ENCODE assay signal across 10 cellular contexts in the genomic region with DNA sequence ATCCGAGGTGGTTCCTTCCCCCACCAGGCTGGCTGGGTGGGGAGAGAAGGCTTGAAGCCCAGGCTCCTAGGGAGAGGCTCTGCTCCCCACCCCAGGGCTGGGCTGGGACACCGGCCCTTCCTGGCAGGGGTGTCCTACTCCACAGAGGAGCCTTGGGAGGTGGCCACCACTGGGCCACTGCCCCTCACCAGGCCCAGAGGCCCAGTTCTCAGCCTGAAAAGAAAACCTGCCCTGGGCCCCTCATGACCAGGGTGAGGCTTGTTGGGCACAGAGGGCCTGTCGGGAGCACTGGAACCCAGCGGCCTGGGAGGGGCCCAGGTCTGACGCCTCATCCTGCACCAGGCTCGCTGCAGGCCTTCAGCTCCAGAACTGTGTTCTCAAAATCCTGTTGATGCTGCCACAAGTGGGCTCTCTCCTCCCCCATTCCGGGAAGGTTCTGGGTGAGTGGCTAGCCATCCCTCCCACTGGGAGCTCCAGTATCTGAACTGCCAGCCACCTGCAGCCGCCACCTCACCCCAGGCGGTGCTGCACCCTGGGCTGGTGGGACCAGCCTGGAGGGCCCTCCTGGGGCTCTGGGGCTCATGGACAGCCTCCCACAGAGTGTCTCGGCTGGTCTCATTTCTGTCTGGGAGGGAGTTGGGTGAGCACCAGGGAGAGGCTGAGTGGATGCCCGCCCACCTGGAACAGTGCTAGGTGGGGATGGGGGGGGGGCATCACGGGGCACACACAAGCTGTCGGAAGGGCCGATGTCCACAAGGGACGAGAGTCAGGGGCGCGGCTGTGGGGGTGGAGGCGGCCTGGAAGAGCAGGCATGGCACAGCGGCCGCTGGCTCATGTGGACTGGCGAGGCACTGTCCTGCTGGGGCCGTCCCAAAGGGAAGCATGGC. TPM values are rescaled to one million over a fixed set of nuclear protein-coding genes. Genes with fewer than 3 reads are reported as not detected.
A peak's percentile ranks its signal among the peaks of the same experiment; 100 is the strongest.
DNase-seq lines count a peak whose midpoint lies in the region; ATAC-seq, FAIRE-seq and TF ChIP-seq lines count a peak whose summit lies in the region.
"Had no signal": no experiment of that assay in that cellular context is flagged by ENCODE, and none has a peak within 500 bp of the region (broad histone marks: within the 10 kb centered on the region; RNA-seq: fewer than 3 reads in every experiment).

No MANE protein-coding gene starts in this region.

- DNase-seq in Caki2 (ENCODE audit: low read depth) (peak; percentile 49), RWPE1 (ENCODE audit: low spot score) (no peak), left cardiac atrium (peak; percentile 35), renal cortical epithelial cell (ENCODE audit: low read depth) (peak; percentile 83), HTR-8/SVneo (ENCODE audit: insufficient read length, low spot score) (no peak), NCI-H1105 treated with DMSO at 0.1 percent for 48 hours (lab: John Stamatoyannopoulos, UW) (no peak)
- DNase-seq in stimulated activated CD8-positive, alpha-beta memory T cell treated with anti-CD3 and anti-CD28 coated beads, Interleukin-4, amount 100 ng/mL, for 48 hours, result no peak

- in situ Hi-C loops in Caki2 (cut with HindIII; ENCODE audit: low pct_unique_long_range_greater_than_20kb, low sequenced_read_pairs), result no loop called here

- CTCF ChIA-PET in RWPE1 (lab: Yijun Ruan, JAX), result interaction anchor here (0.5 to 0.9 kb wide), 3 partner anchors 12 to 32 kb away, joined by 3 to 5 read pairs (median 4); a partner anchor contains a TSS

- intact Hi-C loops in left cardiac atrium (cut with DNase I), result no loop called here

- H3K27ac ChIP-seq in RWPE1, result peak overlapping the region; percentile 97
- H3K27ac ChIP-seq: cardiac muscle cell had no signal

- ATAC-seq in left cardiac atrium (peak in 1 of 2 donors; percentile 7), HG02970 (IDR thresholded peaks at IDR 0.05; ENCODE audit: low FRiP score, unreplicated experiment) (no peak)

- POLR2A ChIA-PET in RWPE1 (lab: Yijun Ruan, JAX; ENCODE audit: low non-redundant PET), result no interaction called here

- TF ChIP-seq CTCF in RWPE1 (conservative IDR thresholded peaks at IDR 0.05; ENCODE audit: low read depth), result no peak

- FAIRE-seq in HTR-8/SVneo (lab: Jason Lieb, UNC), result no peak
- FAIRE-seq: GM19239 had no signal

RNA-seq across cellular contexts. Expression of a gene that starts 11.8 kb away (rescaled TPM):
- total RNA-seq in Caki2 (2014; rRNA removed; shearing (Covaris generic); ENCODE audit: low replicate concordance), result 2.6 and 4.4 TPM in 2 replicates
- total RNA-seq in left cardiac atrium (10 to 100 TPM; 15.2 to 23.6 TPM), renal cortical epithelial cell (78.4 and 79.2 TPM in 2 replicates)

RNA-seq across cellular contexts. Expression of a gene that starts 12.1 kb away (rescaled TPM):
- total RNA-seq in Caki2 (2014; rRNA removed; shearing (Covaris generic); ENCODE audit: low replicate concordance), result 42.8 and 55.6 TPM in 2 replicates
- total RNA-seq in left cardiac atrium, result 10 to 100 TPM; 37.8 to 42.5 TPM
- 31.1 and 32.5 TPM in 2 replicates for total RNA-seq in renal cortical epithelial cell

RNA-seq across cellular contexts. Expression of a gene that starts 21.7 kb away (rescaled TPM):
- 14.4 and 25.3 TPM in 2 replicates for total RNA-seq in Caki2 (2014; rRNA removed; shearing (Covaris generic); ENCODE audit: low replicate concordance)
- total RNA-seq in left cardiac atrium, result 1 to 10 TPM; 6.0 to 8.5 TPM
- total RNA-seq in renal cortical epithelial cell, result 6.9 and 13.8 TPM in 2 replicates

RNA-seq across cellular contexts. Expression of a gene that starts 28.1 kb away (rescaled TPM):
- total RNA-seq in Caki2 (2014; rRNA removed; shearing (Covaris generic); ENCODE audit: low replicate concordance), result 14.8 and 25.2 TPM in 2 replicates
- total RNA-seq in left cardiac atrium (100 to 1,000 TPM; 407 to 412 TPM), renal cortical epithelial cell (125 and 340 TPM in 2 replicates)

Comparison
In these comparisons a context has a peak if more than half of its experiments do, and no peak if none do; other contexts are left out.
1. DNase-seq: peak in Caki2 (single experiment), left cardiac atrium (single experiment) and renal cortical epithelial cell (single experiment); none in RWPE1 (single experiment), HTR-8/SVneo (single experiment), stimulated activated CD8-positive, alpha-beta memory T cell treated with anti-CD3 and anti-CD28 coated beads, Interleukin-4, amount 100 ng/mL, for 48 hours (single experiment) and NCI-H1105 treated with DMSO at 0.1 percent for 48 hours (single experiment).